In the genomic region with DNA sequence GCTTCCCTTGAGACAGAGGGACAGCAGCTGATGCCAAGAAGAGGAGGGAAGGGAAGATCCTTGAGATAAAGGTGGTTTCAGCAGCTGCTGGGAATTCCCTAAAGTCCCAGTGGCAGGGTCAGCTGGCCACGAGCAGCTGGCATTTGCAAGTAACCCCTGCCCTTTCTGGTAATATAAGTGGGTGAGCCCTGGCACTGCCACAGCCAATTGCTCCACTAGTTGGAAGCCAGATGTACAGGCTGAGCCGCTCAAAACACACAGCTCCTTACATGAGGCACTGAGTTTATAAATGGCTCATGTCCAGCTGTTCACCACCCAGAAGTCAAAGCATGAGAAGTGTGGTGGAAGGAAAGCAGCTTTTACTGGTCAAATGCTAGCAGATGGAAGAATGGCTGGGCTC, we compare ENCODE assay signal across 30 cellular contexts. TPM values are rescaled to one million over a fixed set of nuclear protein-coding genes. Genes with fewer than 3 reads are reported as not detected.
"Had no signal": no experiment of that assay in that cellular context is flagged by ENCODE, and none has a peak within 500 bp of the region (broad histone marks: within the 10 kb centered on the region; RNA-seq: fewer than 3 reads in every experiment).

No MANE protein-coding gene starts in this region.

- H3K4me1 ChIP-seq: heart right ventricle, parathyroid adenoma, prostate gland, right lobe of liver, spleen, tibial artery, uterus had no signal

- H3K27ac ChIP-seq: heart right ventricle, parathyroid adenoma, prostate gland, right lobe of liver, spleen, tibial artery, upper lobe of left lung, uterus had no signal

- H3K9me3 ChIP-seq: prostate gland, right lobe of liver, uterus had no signal

- H3K27me3 ChIP-seq: right lobe of liver, upper lobe of left lung, uterus had no signal

- DNase-seq: effector CD4-positive, alpha-beta T cell; endodermal cell; erythroblast; heart right ventricle; hypothalamus; kidney glomerular epithelial cell; mesendoderm; naive thymus-derived CD4-positive, alpha-beta T cell; nephron progenitor cell; right lobe of liver; spleen; stimulated activated CD4-positive, alpha-beta T cell treated with anti-CD3 and anti-CD28 coated beads, Interleukin-15, amount 100 ng/mL, for 24 hours; stimulated activated CD4-positive, alpha-beta T cell treated with anti-CD3 and anti-CD28 coated beads, Interleukin-1b, Interleukin-23, amount 100 ng/mL, for 48 hours; stimulated activated CD4-positive, alpha-beta T cell treated with anti-CD3 and anti-CD28 coated beads, Interleukin-4, amount 100 ng/mL, for 24 hours; tibial artery; upper lobe of left lung; uterus had no signal

- H3K36me3 ChIP-seq: heart right ventricle, prostate gland, right lobe of liver, spleen, tibial artery, upper lobe of left lung, uterus had no signal

- H3K4me3 ChIP-seq: heart right ventricle, prostate gland, right lobe of liver, spleen, tibial artery, upper lobe of left lung, uterus had no signal

RNA-seq across cellular contexts. Expression of gene PRR20G, which starts 35.4 kb away (rescaled TPM):
- total RNA-seq: dermis microvascular lymphatic vessel endothelial cell; endodermal cell; endothelial cell of umbilical vein; fibroblast of lung; frontal cortex; glomerular endothelial cell; heart right ventricle; liver; lung microvascular endothelial cell; naive thymus-derived CD4-positive, alpha-beta T cell; omental fat pad; renal cortical epithelial cell; right lobe of liver; skeletal muscle tissue; spleen; temporal lobe; upper lobe of left lung; uterus had no signal

RNA-seq across cellular contexts. Expression of gene PRR23E, which starts 59.5 kb away (rescaled TPM):
- total RNA-seq: dermis microvascular lymphatic vessel endothelial cell; endodermal cell; endothelial cell of umbilical vein; fibroblast of lung; frontal cortex; glomerular endothelial cell; heart right ventricle; liver; lung microvascular endothelial cell; naive thymus-derived CD4-positive, alpha-beta T cell; omental fat pad; prostate gland; renal cortical epithelial cell; right lobe of liver; skeletal muscle tissue; spleen; temporal lobe; upper lobe of left lung; uterus had no signal
